ENCODE assay signal across 17 cellular contexts in the genomic region with DNA sequence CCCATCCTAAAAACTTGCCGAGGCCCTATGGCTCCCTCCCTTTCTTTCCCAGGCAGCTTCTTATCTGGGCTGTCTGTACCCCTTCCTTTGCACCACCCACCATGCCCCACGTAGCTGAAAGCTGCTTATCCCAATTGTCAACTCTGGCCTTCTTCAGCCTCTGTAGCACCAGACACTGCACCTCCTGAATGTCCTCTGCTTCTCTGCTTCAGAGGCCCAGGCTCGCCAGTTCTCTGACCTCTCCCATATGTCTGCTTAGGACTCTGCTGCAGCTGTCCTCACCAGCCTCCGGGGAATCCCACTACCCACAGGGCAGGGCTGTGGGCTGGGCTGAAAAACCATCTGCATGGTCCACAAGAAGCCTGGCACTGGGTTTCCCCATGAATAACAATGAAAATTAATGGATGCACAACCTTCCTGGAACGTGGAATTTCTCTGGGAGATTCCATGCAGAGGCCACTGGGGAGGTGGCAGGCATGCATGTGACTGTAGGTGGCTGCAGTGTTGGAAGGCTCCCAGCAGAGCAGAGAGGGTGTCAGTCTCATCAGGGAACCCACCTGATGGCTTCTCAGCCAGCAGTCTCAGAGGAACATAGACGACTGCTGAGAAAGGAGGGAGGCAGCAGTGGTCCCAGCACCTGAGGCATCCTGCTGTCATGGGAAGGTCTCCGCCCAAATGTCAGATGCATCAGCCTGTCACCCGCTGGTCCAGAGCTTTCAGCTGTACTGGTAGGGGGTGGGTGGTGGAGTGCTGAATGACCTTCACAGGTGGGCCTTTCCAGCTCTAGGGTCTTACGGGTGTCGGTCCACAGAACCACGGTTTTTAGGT. TPM values are rescaled to one million over a fixed set of nuclear protein-coding genes. Genes with fewer than 3 reads are reported as not detected.
DNase-seq lines count a peak whose midpoint lies in the region; ATAC-seq and TF ChIP-seq lines count a peak whose summit lies in the region.
"Had no signal": no experiment of that assay in that cellular context is flagged by ENCODE, and none has a peak within 500 bp of the region (broad histone marks: within the 10 kb centered on the region; RNA-seq: fewer than 3 reads in every experiment).

No MANE protein-coding gene starts in this region.

- H3K4me1 Mint-ChIP-seq in activated naive CD8-positive, alpha-beta T cell treated with anti-CD3 and anti-CD28 coated beads, Interleukin-2, amount 10 ng/mL, durations not matched to agents 7 days and 5 days = peaks cover 63% of the 10 kb centered on the region

- DNase-seq in activated naive CD8-positive, alpha-beta T cell treated with anti-CD3 and anti-CD28 coated beads, Interleukin-2, amount 10 ng/mL, durations not matched to agents 7 days and 5 days = no peak
- peak; percentile 93 for DNase-seq in myocyte (ENCODE audit: low read depth)
- DNase-seq in RWPE1 (ENCODE audit: low spot score) = no peak
- DNase-seq: activated effector memory CD4-positive, alpha-beta T cell treated with anti-CD3 and anti-CD28 coated beads, Interleukin-2, amount 50 U/mL, for 16 hours; central memory CD4-positive, alpha-beta T cell; EL; Kasumi-1; NCI-H1694 treated with DMSO at 0.1 percent for 48 hours; NCI-H524 treated with DMSO at 0.1 percent for 48 hours; testis had no signal

- ATAC-seq in GM18907 (IDR thresholded peaks at IDR 0.05; ENCODE audit: unreplicated experiment) (peak; percentile 42), SK-N-SH treated with all-trans-retinoic acid at 6 μM for 48 hours (no peak), HG02973 (IDR thresholded peaks at IDR 0.05; ENCODE audit: unreplicated experiment) (no peak)
- no peak for ATAC-seq in activated naive CD8-positive, alpha-beta T cell treated with anti-CD3 and anti-CD28 coated beads, Interleukin-2, amount 10 ng/mL, durations not matched to agents 7 days and 5 days (ENCODE audit: low read depth)

- no peaks in the 10 kb centered on the region for H3K27me3 Mint-ChIP-seq in activated naive CD8-positive, alpha-beta T cell treated with anti-CD3 and anti-CD28 coated beads, Interleukin-2, amount 10 ng/mL, durations not matched to agents 7 days and 5 days
- H3K27me3 Mint-ChIP-seq: progenitor cell of endocrine pancreas had no signal

- peak overlapping the region; percentile 32 for H3K27ac Mint-ChIP-seq in activated naive CD8-positive, alpha-beta T cell treated with anti-CD3 and anti-CD28 coated beads, Interleukin-2, amount 10 ng/mL, durations not matched to agents 7 days and 5 days
- H3K27ac Mint-ChIP-seq: progenitor cell of endocrine pancreas had no signal

- peak overlapping the region in 8 of 11 experiments; percentile 2 to 81 (median 72); a peak in 11 of 22 replicates for H3K27ac ChIP-seq in BLaER1 treated with 17β-estradiol and CSF1 and Interleukin-3, amounts not matched to agents 10 nM and 100 nM
- no peak overlapping the region for H3K27ac ChIP-seq in RWPE1
- H3K27ac ChIP-seq: Peyer's patch, testis had no signal

- H3K9me3 Mint-ChIP-seq in activated naive CD8-positive, alpha-beta T cell treated with anti-CD3 and anti-CD28 coated beads, Interleukin-2, amount 10 ng/mL, durations not matched to agents 7 days and 5 days = no peaks in the 10 kb centered on the region

- peaks cover 54 to 70% (median 63%) of the 10 kb centered on the region in 11 experiments for H3K36me3 ChIP-seq in BLaER1 treated with 17β-estradiol and CSF1 and Interleukin-3, amounts not matched to agents 10 nM and 100 nM

- no peaks in the 10 kb centered on the region for H3K9me3 ChIP-seq in BLaER1 treated with 17β-estradiol and CSF1 and Interleukin-3, amounts not matched to agents 10 nM and 100 nM (replicated peaks in 1 of 11)
- H3K9me3 ChIP-seq: Peyer's patch, testis had no signal

- POLR2A ChIA-PET in activated naive CD8-positive, alpha-beta T cell treated with anti-CD3 and anti-CD28 coated beads, Interleukin-2, amount 10 ng/mL, durations not matched to agents 7 days and 5 days (lab: Charles Lee) = interaction anchor here (1.4 kb wide), 1 partner anchor 9 kb away, joined by 9 read pairs; no protein-coding TSS in a partner anchor
- POLR2A ChIA-PET in RWPE1 (lab: Yijun Ruan, JAX; ENCODE audit: low non-redundant PET) = no interaction called here

- H3K4me2 ChIP-seq in BLaER1 treated with 17β-estradiol and CSF1 and Interleukin-3, amounts not matched to agents 10 nM and 100 nM = peak overlapping the region; percentile 91 to 98 (median 94); a peak in 21 of 22 replicates

- peaks cover 36% of the 10 kb centered on the region for H3K36me3 Mint-ChIP-seq in activated naive CD8-positive, alpha-beta T cell treated with anti-CD3 and anti-CD28 coated beads, Interleukin-2, amount 10 ng/mL, durations not matched to agents 7 days and 5 days

- H3K9ac ChIP-seq in BLaER1 treated with 17β-estradiol and CSF1 and Interleukin-3, amounts not matched to agents 10 nM and 100 nM = peak overlapping the region in 7 of 11 experiments; percentile 20 to 71 (median 64); a peak in 8 of 22 replicates

- H3K4me3 ChIP-seq in BLaER1 treated with 17β-estradiol and CSF1 and Interleukin-3, amounts not matched to agents 10 nM and 100 nM = peak overlapping the region in 1 of 10 experiments; percentile 24; a peak in 1 of 20 replicates
- H3K4me3 ChIP-seq: Peyer's patch, testis had no signal

- TF ChIP-seq CTCF in RWPE1 (conservative IDR thresholded peaks at IDR 0.05; ENCODE audit: low read depth) = no peak

- H4K20me1 ChIP-seq in BLaER1 treated with 17β-estradiol and CSF1 and Interleukin-3, amounts not matched to agents 10 nM and 100 nM = peaks cover 34 to 97% (median 76%) of the 10 kb centered on the region in 11 experiments

- CTCF ChIA-PET in RWPE1 (lab: Yijun Ruan, JAX) = interaction anchor here (0.6 to 1.7 kb wide), 4 partner anchors 76 to 557 kb away, joined by 3 to 7 read pairs (median 6); no protein-coding TSS in a partner anchor

- no peak overlapping the region for H3K4me3 Mint-ChIP-seq in activated naive CD8-positive, alpha-beta T cell treated with anti-CD3 and anti-CD28 coated beads, Interleukin-2, amount 10 ng/mL, durations not matched to agents 7 days and 5 days

- H3K27me3 ChIP-seq in BLaER1 treated with 17β-estradiol and CSF1 and Interleukin-3, amounts not matched to agents 10 nM and 100 nM = no peaks in the 10 kb centered on the region
- H3K27me3 ChIP-seq: Peyer's patch, testis had no signal

- peaks cover 98 to 100% (median 100%) of the 10 kb centered on the region in 10 experiments for H3K4me1 ChIP-seq in BLaER1 treated with 17β-estradiol and CSF1 and Interleukin-3, amounts not matched to agents 10 nM and 100 nM
- H3K4me1 ChIP-seq: Peyer's patch had no signal

TF ChIP-seq in SK-N-SH treated with all-trans-retinoic acid at 6 μM for 48 hours, 23 proteins besides CTCF, POLR2A, EP300 and RAD21 (continues in another document):
- TF ChIP-seq ZNF8 (CRISPR knock-in tag; IDR thresholded peaks at IDR 0.05) = no peak
- TF ChIP-seq CSDC2 (CRISPR knock-in tag; IDR thresholded peaks at IDR 0.05) = no peak
- TF ChIP-seq ARNTL (CRISPR knock-in tag; IDR thresholded peaks at IDR 0.05; ENCODE audit: borderline replicate concordance, low read depth) = no peak
- TF ChIP-seq, protein P1, sequence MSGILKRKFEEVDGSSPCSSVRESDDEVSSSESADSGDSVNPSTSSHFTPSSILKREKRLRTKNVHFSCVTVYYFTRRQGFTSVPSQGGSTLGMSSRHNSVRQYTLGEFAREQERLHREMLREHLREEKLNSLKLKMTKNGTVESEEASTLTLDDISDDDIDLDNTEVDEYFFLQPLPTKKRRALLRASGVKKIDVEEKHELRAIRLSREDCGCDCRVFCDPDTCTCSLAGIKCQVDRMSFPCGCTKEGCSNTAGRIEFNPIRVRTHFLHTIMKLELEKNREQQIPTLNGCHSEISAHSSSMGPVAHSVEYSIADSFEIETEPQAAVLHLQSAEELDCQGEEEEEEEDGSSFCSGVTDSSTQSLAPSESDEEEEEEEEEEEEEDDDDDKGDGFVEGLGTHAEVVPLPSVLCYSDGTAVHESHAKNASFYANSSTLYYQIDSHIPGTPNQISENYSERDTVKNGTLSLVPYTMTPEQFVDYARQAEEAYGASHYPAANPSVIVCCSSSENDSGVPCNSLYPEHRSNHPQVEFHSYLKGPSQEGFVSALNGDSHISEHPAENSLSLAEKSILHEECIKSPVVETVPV (CRISPR knock-in tag; IDR thresholded peaks at IDR 0.05) = no peak
- no peak for TF ChIP-seq TOX (CRISPR knock-in tag; IDR thresholded peaks at IDR 0.05; ENCODE audit: borderline replicate concordance)
- TF ChIP-seq, protein P2, sequence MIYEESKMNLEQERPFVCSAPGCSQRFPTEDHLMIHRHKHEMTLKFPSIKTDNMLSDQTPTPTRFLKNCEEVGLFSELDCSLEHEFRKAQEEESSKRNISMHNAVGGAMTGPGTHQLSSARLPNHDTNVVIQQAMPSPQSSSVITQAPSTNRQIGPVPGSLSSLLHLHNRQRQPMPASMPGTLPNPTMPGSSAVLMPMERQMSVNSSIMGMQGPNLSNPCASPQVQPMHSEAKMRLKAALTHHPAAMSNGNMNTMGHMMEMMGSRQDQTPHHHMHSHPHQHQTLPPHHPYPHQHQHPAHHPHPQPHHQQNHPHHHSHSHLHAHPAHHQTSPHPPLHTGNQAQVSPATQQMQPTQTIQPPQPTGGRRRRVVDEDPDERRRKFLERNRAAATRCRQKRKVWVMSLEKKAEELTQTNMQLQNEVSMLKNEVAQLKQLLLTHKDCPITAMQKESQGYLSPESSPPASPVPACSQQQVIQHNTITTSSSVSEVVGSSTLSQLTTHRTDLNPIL (CRISPR knock-in tag; IDR thresholded peaks at IDR 0.05; ENCODE audit: low read depth) = no peak
- TF ChIP-seq ISL1 (CRISPR knock-in tag; IDR thresholded peaks at IDR 0.05) = no peak
- no peak for TF ChIP-seq TCF4 (CRISPR knock-in tag; IDR thresholded peaks at IDR 0.05; ENCODE audit: borderline replicate concordance)
- no peak for TF ChIP-seq OSR1 (CRISPR knock-in tag; IDR thresholded peaks at IDR 0.05)
- no peak for TF ChIP-seq ZC3H10 (CRISPR knock-in tag; IDR thresholded peaks at IDR 0.05)
- TF ChIP-seq ZNF565 (CRISPR knock-in tag; conservative IDR thresholded peaks at IDR 0.05; ENCODE audit: low read depth) = no peak
- TF ChIP-seq ZFP3 (CRISPR knock-in tag; IDR thresholded peaks at IDR 0.05) = no peak

RNA-seq across cellular contexts. Expression of a gene that starts 16.8 kb away (rescaled TPM):
- under 1 TPM; 0.14 to 0.22 TPM for total RNA-seq in activated naive CD8-positive, alpha-beta T cell treated with anti-CD3 and anti-CD28 coated beads, Interleukin-2, amount 10 ng/mL, durations not matched to agents 7 days and 5 days
- total RNA-seq in myocyte = not detected in 2 replicates
- not detected for polyA plus RNA-seq in myocyte (2012)
- total RNA-seq: Peyer's patch had no signal
- polyA plus RNA-seq: BJ had no signal
